1 cellular context compared by ENCODE assay signal in genomic region chr22:46289244-46289891, GRCh38.
TF ChIP-seq lines count a peak whose summit lies in the region.

No MANE protein-coding gene starts in this region.

TF ChIP-seq in K562, 482 proteins besides CTCF, POLR2A, EP300 and RAD21:
- TF ChIP-seq MYBL2 (IDR thresholded peaks at IDR 0.05; ENCODE audit: low read depth) (no peak), MYBL2 (CRISPR knock-in tag; IDR thresholded peaks at IDR 0.05; ENCODE audit: borderline replicate concordance) (no peak), POLR2G (IDR thresholded peaks at IDR 0.05; ENCODE audit: low read depth, low read length) (peak; percentile 61), NFE2L1 (tag; IDR thresholded peaks at IDR 0.05; ENCODE audit: borderline replicate concordance, low read depth) (no peak), MCM3 (IDR thresholded peaks at IDR 0.05) (no peak)
